8 cellular contexts compared by ENCODE assay signal in the genomic region with DNA sequence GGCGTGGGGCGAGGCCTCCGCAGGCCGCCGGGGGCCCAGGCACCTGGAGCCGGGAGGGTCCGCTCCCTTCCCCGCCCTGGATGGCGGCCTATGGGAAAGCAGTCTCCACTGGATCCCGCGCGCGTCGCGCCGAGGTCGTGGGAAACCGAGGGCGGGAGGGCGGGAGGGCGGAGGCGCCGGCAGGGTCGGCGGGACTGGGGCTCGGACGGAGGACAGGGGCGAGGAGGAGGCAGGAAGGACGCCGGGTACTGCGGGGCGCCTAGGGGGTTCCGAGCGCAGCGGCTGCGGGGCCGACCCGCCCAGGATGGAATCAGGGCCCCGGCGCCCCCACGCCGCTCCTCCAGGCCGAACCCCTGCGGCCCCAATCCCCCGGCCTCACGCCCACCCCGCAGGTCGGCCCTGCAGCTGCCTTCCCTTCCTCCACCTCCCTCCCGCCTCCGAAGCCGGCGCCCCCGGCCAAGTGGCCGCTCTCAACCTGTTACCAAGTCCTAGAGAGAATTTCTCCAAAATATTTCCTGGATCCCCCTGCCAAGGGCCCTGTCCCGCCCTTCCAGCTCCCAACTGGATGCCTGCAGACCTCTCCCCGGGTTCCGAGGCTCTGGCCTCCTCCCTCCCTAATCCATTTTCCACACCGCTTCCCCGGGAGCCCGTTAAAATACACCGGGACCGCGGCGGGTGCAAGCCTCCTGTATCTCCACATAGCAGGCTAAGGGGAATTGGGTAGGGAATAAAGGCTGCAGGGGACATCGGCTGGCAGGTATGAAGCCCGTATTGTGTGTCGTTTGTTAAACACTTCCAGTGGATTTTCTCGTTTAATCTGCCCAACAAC.
A peak's percentile ranks its signal among the peaks of the same experiment; 100 is the strongest.
DNase-seq lines count a peak whose midpoint lies in the region; TF ChIP-seq lines count a peak whose summit lies in the region.

No MANE protein-coding gene starts in this region.

- no peaks in the 10 kb centered on the region for H3K9me3 ChIP-seq in testis

- TF ChIP-seq CTCF in choroid plexus epithelial cell (conservative IDR thresholded peaks at IDR 0.05; ENCODE audit: low read depth, low read length): no peak
- TF ChIP-seq CTCF in lower leg skin (IDR thresholded peaks at IDR 0.05): no peak
- TF ChIP-seq CTCF in testis (IDR thresholded peaks at IDR 0.05): no peak

- TF ChIP-seq POLR2A in lower leg skin (IDR thresholded peaks at IDR 0.05) (no peak), testis (IDR thresholded peaks at IDR 0.05) (no peak)

- no peaks in the 10 kb centered on the region for H3K36me3 ChIP-seq in testis (ENCODE audit: low read depth, missing control alignments)

- no peaks in the 10 kb centered on the region for H3K27me3 ChIP-seq in testis

- DNase-seq in AG20443 (ENCODE audit: low spot score) (peak; percentile 33), choroid plexus epithelial cell (ENCODE audit: low read depth) (no peak), lower leg skin (ENCODE audit: low spot score in 2 of 2) (no peak), testis (peak; percentile 34), MV-4-11 (lab: John Stamatoyannopoulos, UW) (no peak), GM19238 (ENCODE audit: insufficient read length, low spot score) (no peak), NCI-H526 treated with DMSO at 0.1 percent for 48 hours (lab: John Stamatoyannopoulos, UW) (no peak)

- peaks cover 21% of the 10 kb centered on the region for H3K4me1 ChIP-seq in testis

- peaks cover 9% of the 10 kb centered on the region for H3K36me3 Mint-ChIP-seq in IgD-negative memory B cell

- H3K4me3 ChIP-seq in choroid plexus epithelial cell (ENCODE audit: low read depth, low read length) (peak overlapping the region; percentile 56), lower leg skin (ENCODE audit: low read depth, poor library complexity, severe bottlenecking) (peak overlapping the region; percentile 31), testis (peak overlapping the region; percentile 58 to 60)

- H3K27me3 Mint-ChIP-seq in IgD-negative memory B cell: peaks cover 49% of the 10 kb centered on the region

- peaks cover 5 to 15% (median 8%) of the 10 kb centered on the region in 3 donors for H3K4me1 Mint-ChIP-seq in IgD-negative memory B cell

- WGBS in lower leg skin, 2 donors: 3 to 5% methylated on average over 29 to 35 of the region's 68 CpGs
- 1 to 2% methylated on average over 34 to 68 of the region's 68 CpGs for WGBS in testis, 2 donors

- H3K9me3 Mint-ChIP-seq in IgD-negative memory B cell: peaks cover 0 to 3% (median 0%) of the 10 kb centered on the region in 3 donors

- H3K27ac ChIP-seq in testis: peak overlapping the region; percentile 83 to 91

- H3K4me3 Mint-ChIP-seq in IgD-negative memory B cell: peak overlapping the region; percentile 51 to 77 (median 68)

- peak overlapping the region in 1 of 3 donors; percentile 47 for H3K27ac Mint-ChIP-seq in IgD-negative memory B cell

- intact Hi-C loops in lower leg skin (cut with DNase I; ENCODE audit: low total_unique reads): no loop called here
- intact Hi-C loops in testis (cut with DNase I; ENCODE audit: low total_unique reads): no loop called here

Comparison
In these comparisons a context has a peak if more than half of its experiments do, and no peak if none do; other contexts are left out.
1. DNase-seq: peak in AG20443 (single experiment) and testis (single experiment); none in choroid plexus epithelial cell (single experiment), lower leg skin (0 of 2), MV-4-11 (single experiment), GM19238 (single experiment) and NCI-H526 treated with DMSO at 0.1 percent for 48 hours (single experiment).
2. Peak in every context shown above with its lines, with median percentiles within 50 percentile points of each other: H3K4me3 ChIP-seq.